9 cellular contexts compared by ENCODE assay signal in genomic region chr4:24476209-24476781, GRCh38.
A peak's percentile ranks its signal among the peaks of the same experiment; 100 is the strongest.
DNase-seq lines count a peak whose midpoint lies in the region; ATAC-seq, FAIRE-seq and TF ChIP-seq lines count a peak whose summit lies in the region.
"Had no signal": no experiment of that assay in that cellular context is flagged by ENCODE, and none has a peak within 500 bp of the region (broad histone marks: within the 10 kb centered on the region; RNA-seq: fewer than 3 reads in every experiment).

No MANE protein-coding gene starts in this region.

- FAIRE-seq in endothelial cell of umbilical vein (lab: Jason Lieb, UNC), result no peak

- H3K4me2 ChIP-seq in endothelial cell of umbilical vein (ENCODE audit: insufficient read depth, low read length), result no peak overlapping the region

- no peaks in the 10 kb centered on the region for H4K20me1 ChIP-seq in endothelial cell of umbilical vein (replicated peaks; ENCODE audit: control insufficient read depth, extremely low read depth, insufficient read depth, low read length)

- no peaks in the 10 kb centered on the region for H3K9me3 ChIP-seq in endothelial cell of umbilical vein (replicated peaks; ENCODE audit: control insufficient read depth, insufficient read depth, low read length)

- CTCF ChIA-PET in endothelial cell of umbilical vein (lab: Charles Lee), result interaction anchor here (0.8 to 2.1 kb wide), 14 partner anchors 8 to 890 kb away, joined by 3 to 9 read pairs (median 4); partner anchors contain the start of gene ZCCHC4

- peaks cover 9% of the 10 kb centered on the region for H3K4me1 ChIP-seq in endothelial cell of umbilical vein (ENCODE audit: control insufficient read depth, extremely low read depth, insufficient read depth, low read length)

- TF ChIP-seq CTCF in LNCaP clone FGC (IDR thresholded peaks at IDR 0.05; ENCODE audit: control insufficient read depth, extremely low read depth, insufficient read depth), result peak; percentile 42
- TF ChIP-seq CTCF in endothelial cell of umbilical vein (IDR thresholded peaks at IDR 0.05; ENCODE audit: extremely low read depth in 1 of 2, insufficient read depth in 1 of 2, low read depth in 1 of 2, low read length in 2 of 2), result peak; percentile 28 to 48

- no TSS peak for BruUV-seq in endothelial cell of umbilical vein (replicated peaks; lab: Mats Ljungman, UMichigan)

- no peak overlapping the region for H3K4me3 ChIP-seq in LNCaP clone FGC (ENCODE audit: low read depth, low read length)
- H3K4me3 ChIP-seq in endothelial cell of umbilical vein (replicated peaks in 1 of 3; ENCODE audit: insufficient read depth in 1 of 3, low read depth in 1 of 3, low read length in 3 of 3), result no peak overlapping the region

- dilution Hi-C loops in endothelial cell of umbilical vein (cut with MboI; ENCODE audit: extremely low pct_ligation_motif_present, low sequenced_read_pairs), result no loop called here

- H2AFZ ChIP-seq in endothelial cell of umbilical vein (ENCODE audit: low read depth, low read length), result no peak overlapping the region

- H3K79me2 ChIP-seq in endothelial cell of umbilical vein (ENCODE audit: control insufficient read depth, insufficient read depth, low read length), result no peaks in the 10 kb centered on the region

- ATAC-seq in GM21723 (IDR thresholded peaks at IDR 0.05; ENCODE audit: unreplicated experiment) (no peak), GM21423 (IDR thresholded peaks at IDR 0.05; ENCODE audit: unreplicated experiment) (no peak)

- intact Hi-C loops in endothelial cell of umbilical vein (cut with micrococcal nuclease), result no loop called here

- TF ChIP-seq POLR2A in endothelial cell of umbilical vein (IDR thresholded peaks at IDR 0.05; ENCODE audit: low read depth, low read length), result no peak

- H3K9ac ChIP-seq in endothelial cell of umbilical vein (replicated peaks; ENCODE audit: extremely low read depth, insufficient read depth, low read length), result no peak overlapping the region

- no peaks in the 10 kb centered on the region for H3K36me3 ChIP-seq in endothelial cell of umbilical vein (ENCODE audit: control insufficient read depth in 2 of 2, extremely low read depth in 1 of 2, insufficient read depth in 2 of 2, low read length in 2 of 2)

- DNase-seq in NCI-H82 (lab: John Stamatoyannopoulos, UW), result peak; percentile 43
- no peak for DNase-seq in NCI-H82 treated with DMSO at 0.1 percent for 48 hours (lab: John Stamatoyannopoulos, UW; ENCODE audit: unreplicated experiment)
- no peak for DNase-seq in LNCaP clone FGC (ENCODE audit: low read depth)
- peak; percentile 32 for DNase-seq in endothelial cell of umbilical vein (ENCODE audit: low read depth, low spot score)
- peak; percentile 29 for DNase-seq in superior temporal gyrus (ENCODE audit: extremely low spot score)
- DNase-seq in MV-4-11 (lab: John Stamatoyannopoulos, UW), result no peak
- DNase-seq: effector CD8-positive, alpha-beta T cell had no signal

- no peak overlapping the region for H3K27ac ChIP-seq in endothelial cell of umbilical vein (ENCODE audit: insufficient read depth, low read depth, low read length)

- H3K9me1 ChIP-seq in endothelial cell of umbilical vein (replicated peaks; ENCODE audit: control insufficient read depth, extremely low read depth, insufficient read depth, low read length), result no peaks in the 10 kb centered on the region

- H3K27me3 ChIP-seq in endothelial cell of umbilical vein (ENCODE audit: control insufficient read depth in 2 of 2, insufficient read depth in 2 of 2, low read length in 2 of 2), result peaks cover 10 to 19% of the 10 kb centered on the region in 2 experiments

- POLR2A ChIA-PET in endothelial cell of umbilical vein (lab: Charles Lee), result interaction anchor here (0.5 kb wide), 1 partner anchor 87 kb away, joined by 3 read pairs; no protein-coding TSS in a partner anchor

TF ChIP-seq in endothelial cell of umbilical vein, 7 proteins besides CTCF, POLR2A, EP300 and RAD21:
- no peak for TF ChIP-seq MAX (IDR thresholded peaks at IDR 0.05; ENCODE audit: insufficient read depth, insufficient read length)
- TF ChIP-seq MYC (IDR thresholded peaks at IDR 0.05; ENCODE audit: low read depth, low read length), result no peak
- TF ChIP-seq GATA2 (IDR thresholded peaks at IDR 0.05; ENCODE audit: insufficient read depth, insufficient read length, low read depth, low read length), result no peak
TF ChIP-seq in endothelial cell of umbilical vein: peak in this region for 0.

Comparison
In these comparisons a context has a peak if more than half of its experiments do, and no peak if none do; other contexts are left out.
1. DNase-seq: peak in NCI-H82 (single experiment), endothelial cell of umbilical vein (single experiment) and superior temporal gyrus (single experiment); none in NCI-H82 treated with DMSO at 0.1 percent for 48 hours (single experiment), LNCaP clone FGC (single experiment) and MV-4-11 (single experiment).